ENCODE assay signal across 26 cellular contexts in genomic region chr13:108742681-108743080, GRCh38.
"Had no signal": no experiment of that assay in that cellular context is flagged by ENCODE, and none has a peak within 500 bp of the region (broad histone marks: within the 10 kb centered on the region; RNA-seq: fewer than 3 reads in every experiment).

No MANE protein-coding gene starts in this region.

- H3K9me3 ChIP-seq: gastrocnemius medialis, prostate gland, testis, tibial artery had no signal

- H2AFZ ChIP-seq: hepatocyte, parathyroid adenoma had no signal

- H3K4me1 Mint-ChIP-seq: naive thymus-derived CD4-positive, alpha-beta T cell; nephron; stimulated activated effector memory CD8-positive, alpha-beta T cell treated with anti-CD3 and anti-CD28 coated beads, Interleukin-12 subunit alpha, Interleukin-12 subunit beta, amount 100 ng/mL, for 72 hours had no signal

- H3K36me3 Mint-ChIP-seq: stimulated activated effector memory CD8-positive, alpha-beta T cell treated with anti-CD3 and anti-CD28 coated beads, Interleukin-12 subunit alpha, Interleukin-12 subunit beta, amount 100 ng/mL, for 72 hours; type B pancreatic cell had no signal

- H3K27me3 ChIP-seq: gastrocnemius medialis, heart left ventricle, hepatocyte, right atrium auricular region, stomach, testis, tibial artery had no signal

- H3K9ac ChIP-seq: parathyroid adenoma had no signal

- H3K9me3 Mint-ChIP-seq: type B pancreatic cell had no signal

- H3K27me3 Mint-ChIP-seq: effector memory CD8-positive, alpha-beta T cell; type B pancreatic cell had no signal

- H3K4me3 ChIP-seq: coronary artery, gastrocnemius medialis, heart left ventricle, hepatocyte, lung, prostate gland, right atrium auricular region, smooth muscle cell, stomach, testis, tibial artery had no signal

- H3K27ac Mint-ChIP-seq: effector memory CD8-positive, alpha-beta T cell; naive thymus-derived CD4-positive, alpha-beta T cell; nephron; stimulated activated effector memory CD8-positive, alpha-beta T cell treated with anti-CD3 and anti-CD28 coated beads, Interleukin-12 subunit alpha, Interleukin-12 subunit beta, amount 100 ng/mL, for 72 hours; type B pancreatic cell had no signal

- H3K79me2 ChIP-seq: hepatocyte, parathyroid adenoma had no signal

- DNase-seq: effector memory CD8-positive, alpha-beta T cell; gastrocnemius medialis; heart left ventricle; kidney; mesenchymal stem cell; midbrain; naive thymus-derived CD4-positive, alpha-beta T cell; stimulated activated CD4-positive, alpha-beta T cell treated with anti-CD3 and anti-CD28 coated beads, Interleukin-12 subunit alpha, Interleukin-12 subunit beta, amount 100 ng/mL, for 4 hours; stimulated activated CD4-positive, alpha-beta T cell treated with anti-CD3 and anti-CD28 coated beads, Interleukin-2, amount 100 ng/mL, for 24 hours; stimulated activated CD4-positive, alpha-beta T cell treated with anti-CD3 and anti-CD28 coated beads, Interleukin-4, amount 100 ng/mL, for 24 hours; stimulated activated naive CD4-positive, alpha-beta T cell treated with Interleukin-2 at 50 U/mL for 16 hours; stomach; testis; tibial artery had no signal

- H3K27ac ChIP-seq: coronary artery, gastrocnemius medialis, heart left ventricle, hepatocyte, parathyroid adenoma, prostate gland, right atrium auricular region, stomach, testis, tibial artery had no signal

- ATAC-seq: effector memory CD8-positive, alpha-beta T cell; gastrocnemius medialis; heart left ventricle; left lobe of liver; naive thymus-derived CD4-positive, alpha-beta T cell; sciatic nerve; stimulated activated effector memory CD8-positive, alpha-beta T cell treated with anti-CD3 and anti-CD28 coated beads, Interleukin-12 subunit alpha, Interleukin-12 subunit beta, amount 100 ng/mL, for 72 hours had no signal

- H3K4me1 ChIP-seq: gastrocnemius medialis, heart left ventricle, parathyroid adenoma, prostate gland, right atrium auricular region, stomach, testis, tibial artery had no signal

- H3K4me3 Mint-ChIP-seq: effector memory CD8-positive, alpha-beta T cell; naive thymus-derived CD4-positive, alpha-beta T cell; nephron; stimulated activated effector memory CD8-positive, alpha-beta T cell treated with anti-CD3 and anti-CD28 coated beads, Interleukin-12 subunit alpha, Interleukin-12 subunit beta, amount 100 ng/mL, for 72 hours; type B pancreatic cell had no signal

- H3K4me2 ChIP-seq: hepatocyte, smooth muscle cell had no signal

- H3K36me3 ChIP-seq: gastrocnemius medialis, heart left ventricle, prostate gland, right atrium auricular region, stomach, tibial artery had no signal
